Comparison of ENCODE assay signal across 1 cellular context in genomic region chr4:173211838-173212237, GRCh38.
TF ChIP-seq lines count a peak whose summit lies in the region.

No MANE protein-coding gene starts in this region.

TF ChIP-seq in IMR-90, 13 proteins besides CTCF, POLR2A, EP300 and RAD21 (continued from another document):
- TF ChIP-seq MXI1 (IDR thresholded peaks at IDR 0.05; ENCODE audit: borderline replicate concordance, low read depth, low read length) (peak; percentile 87), CEBPB (IDR thresholded peaks at IDR 0.05; ENCODE audit: low read depth, low read length) (no peak), NFE2L2 (IDR thresholded peaks at IDR 0.05; ENCODE audit: low read depth, low read length) (no peak), SMC3 (IDR thresholded peaks at IDR 0.05; ENCODE audit: low read depth, low read length) (no peak), BHLHE40 (IDR thresholded peaks at IDR 0.05; ENCODE audit: low read depth, low read length) (peak; percentile 91), USF2 (IDR thresholded peaks at IDR 0.05; ENCODE audit: low read depth, low read length) (peak; percentile 26; the same call in 1 of the 2 replicates), FOS (IDR thresholded peaks at IDR 0.05; ENCODE audit: low read depth, low read length) (peak; percentile 37; the same call in 1 of the 2 replicates), RFX5 (IDR thresholded peaks at IDR 0.05; ENCODE audit: low read depth, low read length) (no peak), ELK1 (IDR thresholded peaks at IDR 0.05; ENCODE audit: borderline replicate concordance, low read depth, low read length) (no peak)
TF ChIP-seq in IMR-90: peak in this region for 4.
